Comparison of ENCODE assay signal across 1 cellular context in genomic region chr6:105992315-105992961, GRCh38.
A peak's percentile ranks its signal among the peaks of the same experiment; 100 is the strongest.
TF ChIP-seq lines count a peak whose summit lies in the region.

No MANE protein-coding gene starts in this region.

TF ChIP-seq in HepG2, 621 proteins besides CTCF, POLR2A, EP300 and RAD21 (continued from another document and continues in another):
- 0 out of 2 replicates have a peak, but pooled peaks have one; percentile 18 for TF ChIP-seq GFI1 (CRISPR knock-in tag; IDR thresholded peaks at IDR 0.05; ENCODE audit: borderline replicate concordance)
- TF ChIP-seq ZNF644 (CRISPR knock-in tag; IDR thresholded peaks at IDR 0.05; ENCODE audit: low read depth): no peak
- no peak for TF ChIP-seq ATF6 (CRISPR knock-in tag; conservative IDR thresholded peaks at IDR 0.05)
- TF ChIP-seq ZBTB44 (CRISPR knock-in tag; IDR thresholded peaks at IDR 0.05): no peak
- no peak for TF ChIP-seq ZFP41 (CRISPR knock-in tag; IDR thresholded peaks at IDR 0.05; ENCODE audit: borderline replicate concordance)
- TF ChIP-seq HOMEZ (CRISPR knock-in tag; IDR thresholded peaks at IDR 0.05; ENCODE audit: low read depth): no peak
- no peak for TF ChIP-seq ZNF468 (CRISPR knock-in tag; IDR thresholded peaks at IDR 0.05)
- TF ChIP-seq ZNF292 (CRISPR knock-in tag; IDR thresholded peaks at IDR 0.05; ENCODE audit: borderline replicate concordance, low read depth): no peak
- no peak for TF ChIP-seq YEATS2 (CRISPR knock-in tag; IDR thresholded peaks at IDR 0.05; ENCODE audit: borderline replicate concordance)
- TF ChIP-seq HES4 (CRISPR knock-in tag; IDR thresholded peaks at IDR 0.05; ENCODE audit: borderline replicate concordance): no peak
- TF ChIP-seq GTF3A (CRISPR knock-in tag; conservative IDR thresholded peaks at IDR 0.05): no peak
- no peak for TF ChIP-seq CCDC6 (CRISPR knock-in tag; IDR thresholded peaks at IDR 0.05)
- no peak for TF ChIP-seq ZNF784 (CRISPR knock-in tag; IDR thresholded peaks at IDR 0.05; ENCODE audit: borderline replicate concordance)
- TF ChIP-seq, protein P1, sequence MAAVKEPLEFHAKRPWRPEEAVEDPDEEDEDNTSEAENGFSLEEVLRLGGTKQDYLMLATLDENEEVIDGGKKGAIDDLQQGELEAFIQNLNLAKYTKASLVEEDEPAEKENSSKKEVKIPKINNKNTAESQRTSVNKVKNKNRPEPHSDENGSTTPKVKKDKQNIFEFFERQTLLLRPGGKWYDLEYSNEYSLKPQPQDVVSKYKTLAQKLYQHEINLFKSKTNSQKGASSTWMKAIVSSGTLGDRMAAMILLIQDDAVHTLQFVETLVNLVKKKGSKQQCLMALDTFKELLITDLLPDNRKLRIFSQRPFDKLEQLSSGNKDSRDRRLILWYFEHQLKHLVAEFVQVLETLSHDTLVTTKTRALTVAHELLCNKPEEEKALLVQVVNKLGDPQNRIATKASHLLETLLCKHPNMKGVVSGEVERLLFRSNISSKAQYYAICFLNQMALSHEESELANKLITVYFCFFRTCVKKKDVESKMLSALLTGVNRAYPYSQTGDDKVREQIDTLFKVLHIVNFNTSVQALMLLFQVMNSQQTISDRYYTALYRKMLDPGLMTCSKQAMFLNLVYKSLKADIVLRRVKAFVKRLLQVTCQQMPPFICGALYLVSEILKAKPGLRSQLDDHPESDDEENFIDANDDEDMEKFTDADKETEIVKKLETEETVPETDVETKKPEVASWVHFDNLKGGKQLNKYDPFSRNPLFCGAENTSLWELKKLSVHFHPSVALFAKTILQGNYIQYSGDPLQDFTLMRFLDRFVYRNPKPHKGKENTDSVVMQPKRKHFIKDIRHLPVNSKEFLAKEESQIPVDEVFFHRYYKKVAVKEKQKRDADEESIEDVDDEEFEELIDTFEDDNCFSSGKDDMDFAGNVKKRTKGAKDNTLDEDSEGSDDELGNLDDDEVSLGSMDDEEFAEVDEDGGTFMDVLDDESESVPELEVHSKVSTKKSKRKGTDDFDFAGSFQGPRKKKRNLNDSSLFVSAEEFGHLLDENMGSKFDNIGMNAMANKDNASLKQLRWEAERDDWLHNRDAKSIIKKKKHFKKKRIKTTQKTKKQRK (IDR thresholded peaks at IDR 0.05; ENCODE audit: low read length): no peak
- no peak for TF ChIP-seq ZNF800 (CRISPR knock-in tag; IDR thresholded peaks at IDR 0.05)
- no peak for TF ChIP-seq DPF2 (CRISPR knock-in tag; IDR thresholded peaks at IDR 0.05; ENCODE audit: borderline replicate concordance, low read depth)
- TF ChIP-seq ELF3 (CRISPR knock-in tag; IDR thresholded peaks at IDR 0.05): no peak
- no peak for TF ChIP-seq TP53 (CRISPR knock-in tag; conservative IDR thresholded peaks at IDR 0.05)
- TF ChIP-seq, protein P2, sequence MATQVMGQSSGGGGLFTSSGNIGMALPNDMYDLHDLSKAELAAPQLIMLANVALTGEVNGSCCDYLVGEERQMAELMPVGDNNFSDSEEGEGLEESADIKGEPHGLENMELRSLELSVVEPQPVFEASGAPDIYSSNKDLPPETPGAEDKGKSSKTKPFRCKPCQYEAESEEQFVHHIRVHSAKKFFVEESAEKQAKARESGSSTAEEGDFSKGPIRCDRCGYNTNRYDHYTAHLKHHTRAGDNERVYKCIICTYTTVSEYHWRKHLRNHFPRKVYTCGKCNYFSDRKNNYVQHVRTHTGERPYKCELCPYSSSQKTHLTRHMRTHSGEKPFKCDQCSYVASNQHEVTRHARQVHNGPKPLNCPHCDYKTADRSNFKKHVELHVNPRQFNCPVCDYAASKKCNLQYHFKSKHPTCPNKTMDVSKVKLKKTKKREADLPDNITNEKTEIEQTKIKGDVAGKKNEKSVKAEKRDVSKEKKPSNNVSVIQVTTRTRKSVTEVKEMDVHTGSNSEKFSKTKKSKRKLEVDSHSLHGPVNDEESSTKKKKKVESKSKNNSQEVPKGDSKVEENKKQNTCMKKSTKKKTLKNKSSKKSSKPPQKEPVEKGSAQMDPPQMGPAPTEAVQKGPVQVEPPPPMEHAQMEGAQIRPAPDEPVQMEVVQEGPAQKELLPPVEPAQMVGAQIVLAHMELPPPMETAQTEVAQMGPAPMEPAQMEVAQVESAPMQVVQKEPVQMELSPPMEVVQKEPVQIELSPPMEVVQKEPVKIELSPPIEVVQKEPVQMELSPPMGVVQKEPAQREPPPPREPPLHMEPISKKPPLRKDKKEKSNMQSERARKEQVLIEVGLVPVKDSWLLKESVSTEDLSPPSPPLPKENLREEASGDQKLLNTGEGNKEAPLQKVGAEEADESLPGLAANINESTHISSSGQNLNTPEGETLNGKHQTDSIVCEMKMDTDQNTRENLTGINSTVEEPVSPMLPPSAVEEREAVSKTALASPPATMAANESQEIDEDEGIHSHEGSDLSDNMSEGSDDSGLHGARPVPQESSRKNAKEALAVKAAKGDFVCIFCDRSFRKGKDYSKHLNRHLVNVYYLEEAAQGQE (IDR thresholded peaks at IDR 0.05; ENCODE audit: borderline replicate concordance in 1 of 2, low read depth in 1 of 2, low read length in 2 of 2): no peak
- no peak for TF ChIP-seq ZNF83 (CRISPR knock-in tag; IDR thresholded peaks at IDR 0.05; ENCODE audit: borderline replicate concordance)
- no peak for TF ChIP-seq ZNF615 (CRISPR knock-in tag; IDR thresholded peaks at IDR 0.05; ENCODE audit: borderline replicate concordance)
- no peak for TF ChIP-seq TOPORS (CRISPR knock-in tag; IDR thresholded peaks at IDR 0.05)
- TF ChIP-seq ZNF75D (CRISPR knock-in tag; IDR thresholded peaks at IDR 0.05; ENCODE audit: borderline replicate concordance): no peak
- 0 out of 2 replicates have a peak, but pooled peaks have one; percentile 43 for TF ChIP-seq ZNF563 (CRISPR knock-in tag; IDR thresholded peaks at IDR 0.05)
- TF ChIP-seq, protein P3, sequence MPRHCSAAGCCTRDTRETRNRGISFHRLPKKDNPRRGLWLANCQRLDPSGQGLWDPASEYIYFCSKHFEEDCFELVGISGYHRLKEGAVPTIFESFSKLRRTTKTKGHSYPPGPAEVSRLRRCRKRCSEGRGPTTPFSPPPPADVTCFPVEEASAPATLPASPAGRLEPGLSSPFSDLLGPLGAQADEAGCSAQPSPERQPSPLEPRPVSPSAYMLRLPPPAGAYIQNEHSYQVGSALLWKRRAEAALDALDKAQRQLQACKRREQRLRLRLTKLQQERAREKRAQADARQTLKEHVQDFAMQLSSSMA (CRISPR knock-in tag; IDR thresholded peaks at IDR 0.05): no peak
- TF ChIP-seq, protein P4, sequence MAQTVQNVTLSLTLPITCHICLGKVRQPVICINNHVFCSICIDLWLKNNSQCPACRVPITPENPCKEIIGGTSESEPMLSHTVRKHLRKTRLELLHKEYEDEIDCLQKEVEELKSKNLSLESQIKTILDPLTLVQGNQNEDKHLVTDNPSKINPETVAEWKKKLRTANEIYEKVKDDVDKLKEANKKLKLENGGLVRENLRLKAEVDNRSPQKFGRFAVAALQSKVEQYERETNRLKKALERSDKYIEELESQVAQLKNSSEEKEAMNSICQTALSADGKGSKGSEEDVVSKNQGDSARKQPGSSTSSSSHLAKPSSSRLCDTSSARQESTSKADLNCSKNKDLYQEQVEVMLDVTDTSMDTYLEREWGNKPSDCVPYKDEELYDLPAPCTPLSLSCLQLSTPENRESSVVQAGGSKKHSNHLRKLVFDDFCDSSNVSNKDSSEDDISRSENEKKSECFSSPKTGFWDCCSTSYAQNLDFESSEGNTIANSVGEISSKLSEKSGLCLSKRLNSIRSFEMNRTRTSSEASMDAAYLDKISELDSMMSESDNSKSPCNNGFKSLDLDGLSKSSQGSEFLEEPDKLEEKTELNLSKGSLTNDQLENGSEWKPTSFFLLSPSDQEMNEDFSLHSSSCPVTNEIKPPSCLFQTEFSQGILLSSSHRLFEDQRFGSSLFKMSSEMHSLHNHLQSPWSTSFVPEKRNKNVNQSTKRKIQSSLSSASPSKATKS (CRISPR knock-in tag; IDR thresholded peaks at IDR 0.05): no peak
- no peak for TF ChIP-seq ZBTB14 (CRISPR knock-in tag; IDR thresholded peaks at IDR 0.05)
